ENCODE assay signal across 17 cellular contexts in genomic region chr21:39316062-39316461, GRCh38. TPM values are rescaled to one million over a fixed set of nuclear protein-coding genes. Genes with fewer than 3 reads are reported as not detected.
DNase-seq lines count a peak whose midpoint lies in the region; ATAC-seq and TF ChIP-seq lines count a peak whose summit lies in the region.
"Had no signal": no experiment of that assay in that cellular context is flagged by ENCODE, and none has a peak within 500 bp of the region (broad histone marks: within the 10 kb centered on the region; RNA-seq: fewer than 3 reads in every experiment).

No MANE protein-coding gene starts in this region.

- H3K79me2 ChIP-seq in GM23248 (ENCODE audit: insufficient read depth) (peaks cover 12% of the 10 kb centered on the region), PC-9 (ENCODE audit: low read depth) (peaks cover 23% of the 10 kb centered on the region)

- H2AFZ ChIP-seq in GM23248 (no peak overlapping the region), PC-9 (no peak overlapping the region)

- TF ChIP-seq CTCF in CD4-positive, alpha-beta T cell (IDR thresholded peaks at IDR 0.05): no peak
- no peak for TF ChIP-seq CTCF in PC-9 (conservative IDR thresholded peaks at IDR 0.05)

- no peaks in the 10 kb centered on the region for H3K27me3 Mint-ChIP-seq in CD4-positive, alpha-beta T cell
- no peaks in the 10 kb centered on the region for H3K27me3 Mint-ChIP-seq in activated CD4-positive, alpha-beta memory T cell treated with anti-CD3 and anti-CD28 coated beads for 36 hours

- POLR2A ChIA-PET in CD4-positive, alpha-beta T cell (lab: Charles Lee): interaction anchor here (4.7 kb wide), 1 partner anchor 31 kb away, joined by 201 read pairs; the partner anchor contains the start of gene HMGN1
- POLR2A ChIA-PET in activated CD4-positive, alpha-beta memory T cell treated with anti-CD3 and anti-CD28 coated beads for 36 hours (lab: Charles Lee): interaction anchor here (1.0 to 4.9 kb wide), 4 partner anchors 28 to 134 kb away, joined by 3 to 56 read pairs (median 6); partner anchors contain the start of genes HMGN1 and PSMG1
- POLR2A ChIA-PET in PC-9 (lab: Charles Lee; ENCODE audit: unreplicated experiment): interaction anchor here (0.7 kb wide), 1 partner anchor 19 kb away, joined by 6 read pairs; no protein-coding TSS in a partner anchor

- no peaks in the 10 kb centered on the region for H3K9me3 ChIP-seq in CD4-positive, alpha-beta T cell (ENCODE audit: control insufficient read depth, low read length)
- H3K9me3 ChIP-seq in GM23248 (ENCODE audit: low read depth) (no peaks in the 10 kb centered on the region), PC-9 (ENCODE audit: insufficient read depth, low read depth) (no peaks in the 10 kb centered on the region)
- H3K9me3 ChIP-seq: sigmoid colon, SJCRH30, tibial nerve had no signal

- peaks cover 33% of the 10 kb centered on the region for H3K4me1 ChIP-seq in GM23248 (ENCODE audit: insufficient read depth)
- H3K4me1 ChIP-seq in PC-9 (replicated peaks; ENCODE audit: insufficient read depth): peaks cover 45% of the 10 kb centered on the region

- peak overlapping the region; percentile 76 for H3K27ac Mint-ChIP-seq in CD4-positive, alpha-beta T cell
- peak overlapping the region; percentile 62 for H3K27ac Mint-ChIP-seq in activated CD4-positive, alpha-beta memory T cell treated with anti-CD3 and anti-CD28 coated beads for 36 hours

- in situ Hi-C loops in GM23248 (cut with MboI): no loop called here

- no peak overlapping the region for H3K4me2 ChIP-seq in GM23248 (ENCODE audit: unreplicated experiment)
- H3K4me2 ChIP-seq in PC-9: no peak overlapping the region

- no peak for DNase-seq in CD4-positive, alpha-beta T cell
- DNase-seq in GM23248 (peak; percentile 19), myocyte (ENCODE audit: low read depth) (peak; percentile 55), PC-9 (no peak), occipital lobe (lab: John Stamatoyannopoulos, UW) (no peak)
- peak; percentile 18 for DNase-seq in activated CD4-positive, alpha-beta memory T cell treated with anti-CD3 and anti-CD28 coated beads for 36 hours
- no peak for DNase-seq in stimulated activated CD8-positive, alpha-beta memory T cell treated with anti-CD3 and anti-CD28 coated beads, Interleukin-4, amount 100 ng/mL, for 48 hours
- DNase-seq: activated effector memory CD4-positive, alpha-beta T cell treated with anti-CD3 and anti-CD28 coated beads, Interleukin-2, amount 50 U/mL, for 16 hours; DMS153; H9; NCI-H1694; NCI-H82; sigmoid colon; SJCRH30 had no signal

- H3K27me3 ChIP-seq in CD4-positive, alpha-beta T cell (ENCODE audit: control insufficient read depth, insufficient read depth, low read length): no peaks in the 10 kb centered on the region
- H3K27me3 ChIP-seq in GM23248 (replicated peaks; ENCODE audit: insufficient read depth): no peaks in the 10 kb centered on the region
- H3K27me3 ChIP-seq in PC-9 (ENCODE audit: insufficient read depth, low read depth): no peaks in the 10 kb centered on the region
- H3K27me3 ChIP-seq: sigmoid colon, SJCRH30, tibial nerve had no signal

- no peaks in the 10 kb centered on the region for H3K9me2 ChIP-seq in GM23248 (ENCODE audit: insufficient read depth)
- no peaks in the 10 kb centered on the region for H3K9me2 ChIP-seq in PC-9 (ENCODE audit: insufficient read depth)

- ATAC-seq in CD4-positive, alpha-beta T cell (ENCODE audit: poor library complexity): no peak
- no peak for ATAC-seq in GM21515 (IDR thresholded peaks at IDR 0.05; ENCODE audit: unreplicated experiment)

- WGBS in GM23248 (ENCODE audit: low coverage in 1 of 2, low lambda C conversion rate in 2 of 2, missing lambda C conversion rate in 2 of 2), 2 experiments: 27 to 30% methylated on average over 2 of the region's 2 CpGs

- intact Hi-C loops in CD4-positive, alpha-beta T cell (cut with DNase I, micrococcal nuclease): loop anchor here (10.0 kb wide), 2 partner anchors 129 to 1951 kb away; partner anchors contain the start of genes DYRK1A (in 1 of the 2) and LCA5L (in 1 of the 2)
- intact Hi-C loops in activated CD4-positive, alpha-beta memory T cell treated with anti-CD3 and anti-CD28 coated beads for 36 hours (cut with micrococcal nuclease): loop anchor here (1.0 kb wide), 1 partner anchor 548 kb away; no protein-coding TSS in a partner anchor
- intact Hi-C loops in PC-9 (cut with micrococcal nuclease; ENCODE audit: unreplicated experiment): no loop called here

- no peaks in the 10 kb centered on the region for H4K20me1 ChIP-seq in GM23248 (ENCODE audit: insufficient read depth)
- peaks cover 5% of the 10 kb centered on the region; the same call in 1 of the 2 replicates for H4K20me1 ChIP-seq in PC-9 (ENCODE audit: insufficient read depth)

- peaks cover 33% of the 10 kb centered on the region for H3F3A ChIP-seq in GM23248 (ENCODE audit: insufficient read depth)
- H3F3A ChIP-seq in PC-9 (ENCODE audit: insufficient read depth, low read depth): peaks cover 12% of the 10 kb centered on the region; the same call in 1 of the 2 replicates

- peaks cover 25% of the 10 kb centered on the region for H3K36me3 Mint-ChIP-seq in CD4-positive, alpha-beta T cell (ENCODE audit: low read depth)
- H3K36me3 Mint-ChIP-seq in activated CD4-positive, alpha-beta memory T cell treated with anti-CD3 and anti-CD28 coated beads for 36 hours: peaks cover 17% of the 10 kb centered on the region

- peak overlapping the region; percentile 67 for H3K4me3 Mint-ChIP-seq in CD4-positive, alpha-beta T cell
- no peak overlapping the region for H3K4me3 Mint-ChIP-seq in activated CD4-positive, alpha-beta memory T cell treated with anti-CD3 and anti-CD28 coated beads for 36 hours
- H3K4me3 Mint-ChIP-seq: H9 had no signal

- no peak overlapping the region for H3K27ac ChIP-seq in CD4-positive, alpha-beta T cell (ENCODE audit: low read depth, low read length)
- H3K27ac ChIP-seq in GM23248 (no peak overlapping the region), PC-9 (no peak overlapping the region)
- H3K27ac ChIP-seq: sigmoid colon, SJCRH30, tibial nerve, VCaP had no signal

- no peaks in the 10 kb centered on the region for H3K9me3 Mint-ChIP-seq in CD4-positive, alpha-beta T cell
- H3K9me3 Mint-ChIP-seq in activated CD4-positive, alpha-beta memory T cell treated with anti-CD3 and anti-CD28 coated beads for 36 hours: no peaks in the 10 kb centered on the region

- peaks cover 33% of the 10 kb centered on the region for H3K4me1 Mint-ChIP-seq in CD4-positive, alpha-beta T cell (ENCODE audit: low read depth)
- H3K4me1 Mint-ChIP-seq in activated CD4-positive, alpha-beta memory T cell treated with anti-CD3 and anti-CD28 coated beads for 36 hours (ENCODE audit: low read depth): peaks cover 27% of the 10 kb centered on the region

- CTCF ChIA-PET in CD4-positive, alpha-beta T cell (lab: Charles Lee): interaction anchor here (0.9 to 1.3 kb wide), 2 partner anchors 72 to 126 kb away, joined by 4 read pairs; no protein-coding TSS in a partner anchor
- CTCF ChIA-PET in activated CD4-positive, alpha-beta memory T cell treated with anti-CD3 and anti-CD28 coated beads for 36 hours (lab: Charles Lee): interaction anchor here (1.7 kb wide), 1 partner anchor 32 kb away, joined by 6 read pairs; the partner anchor contains the start of gene HMGN1
- CTCF ChIA-PET in PC-9 (lab: Charles Lee): no interaction called here

- no peak overlapping the region for H3K9ac ChIP-seq in GM23248

- H3K36me3 ChIP-seq in GM23248 (ENCODE audit: low read depth) (0 out of 2 replicates have a peak, but pooled peaks cover 6% of the 10 kb centered on the region), PC-9 (ENCODE audit: low read depth) (0 out of 2 replicates have a peak, but pooled peaks cover 6% of the 10 kb centered on the region)
- H3K36me3 ChIP-seq: sigmoid colon, tibial nerve had no signal

- H3K4me3 ChIP-seq in GM23248 (no peak overlapping the region), PC-9 (no peak overlapping the region)
- H3K4me3 ChIP-seq: sigmoid colon, SJCRH30, tibial nerve had no signal

- BruUV-seq in PC-9 (replicated peaks; lab: Mats Ljungman, UMichigan): no TSS peak

RNA-seq across cellular contexts. Expression of gene BRWD1, which starts 2.6 kb away (rescaled TPM):
- total RNA-seq in CD4-positive, alpha-beta T cell: 10 to 100 TPM; 84.7 to 92.2 TPM
- 27.2 and 48.9 TPM in 2 replicates for total RNA-seq in GM23248 (2014; rRNA removed; shearing (Covaris generic))
- polyA plus RNA-seq in GM23248 (2016; fragmentation: Nextera tagmentation; extraction: Ambion mirVana): 22.1 and 23.6 TPM in 2 replicates
- total RNA-seq in activated CD4-positive, alpha-beta memory T cell treated with anti-CD3 and anti-CD28 coated beads for 36 hours: 10 to 100 TPM; 28.7 to 29.4 TPM
- total RNA-seq in myocyte: 55.5 TPM in 2 replicates
- 10.7 TPM for polyA plus RNA-seq in myocyte (2012)
- total RNA-seq in PC-9 (2021): 38.9 and 42.9 TPM in 2 replicates
- 377 TPM for total RNA-seq in occipital lobe

RNA-seq across cellular contexts. Expression of gene HMGN1, which starts 32.8 kb away (rescaled TPM):
- 100 to 1,000 TPM; 256 to 262 TPM for total RNA-seq in CD4-positive, alpha-beta T cell
- 191 and 192 TPM in 2 replicates for total RNA-seq in GM23248 (2014; rRNA removed; shearing (Covaris generic))
- polyA plus RNA-seq in GM23248 (2016; fragmentation: Nextera tagmentation; extraction: Ambion mirVana): 340 and 349 TPM in 2 replicates
- total RNA-seq in activated CD4-positive, alpha-beta memory T cell treated with anti-CD3 and anti-CD28 coated beads for 36 hours: 100 to 1,000 TPM; 441 to 449 TPM
- total RNA-seq in myocyte (115 and 126 TPM in 2 replicates), PC-9 (2021) (369 and 402 TPM in 2 replicates), occipital lobe (139 TPM)
- polyA plus RNA-seq in myocyte (2012): 139 TPM

Comparison
In these comparisons a context has a peak if more than half of its experiments do, and no peak if none do; other contexts are left out.
1. DNase-seq: peak in GM23248 (single experiment), activated CD4-positive, alpha-beta memory T cell treated with anti-CD3 and anti-CD28 coated beads for 36 hours (single experiment) and myocyte (single experiment); none in CD4-positive, alpha-beta T cell (0 of 10), stimulated activated CD8-positive, alpha-beta memory T cell treated with anti-CD3 and anti-CD28 coated beads, Interleukin-4, amount 100 ng/mL, for 48 hours (single experiment), PC-9 (0 of 2) and occipital lobe (single experiment).